36 cellular contexts compared by ENCODE assay signal in the genomic region with DNA sequence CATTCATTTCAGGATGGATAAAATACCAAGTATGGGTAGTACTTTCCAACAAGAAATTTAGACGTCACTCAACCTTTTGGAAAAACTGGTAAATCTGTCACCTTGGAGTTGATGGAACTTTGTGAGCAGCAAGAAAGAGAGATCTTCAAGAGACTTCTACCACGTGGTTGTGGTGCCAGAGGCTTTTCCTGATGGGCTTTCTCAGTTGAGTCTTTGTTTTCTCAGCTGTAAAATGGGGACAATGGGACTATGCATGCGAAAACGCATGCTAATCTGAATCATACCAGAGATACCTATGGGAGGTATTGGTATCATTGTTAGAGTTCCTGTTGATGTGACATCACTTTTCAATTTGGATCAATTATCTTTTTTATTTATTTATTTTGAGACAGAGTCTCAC. TPM values are rescaled to one million over a fixed set of nuclear protein-coding genes. Genes with fewer than 3 reads are reported as not detected.
"Had no signal": no experiment of that assay in that cellular context is flagged by ENCODE, and none has a peak within 500 bp of the region (broad histone marks: within the 10 kb centered on the region; RNA-seq: fewer than 3 reads in every experiment).

No MANE protein-coding gene starts in this region.

- H3K9me3 ChIP-seq: adrenal gland, ascending aorta, body of pancreas had no signal

- FAIRE-seq: astrocyte, bronchial epithelial cell had no signal

- ATAC-seq: activated naive CD4-positive, alpha-beta T cell treated with anti-CD3 and anti-CD28 coated beads, Interleukin-2, amount 50 U/mL, for 72 hours; activated naive CD8-positive, alpha-beta T cell treated with anti-CD3 and anti-CD28 coated beads, Interleukin-2, amount 50 U/mL, for 24 hours; activated T-cell treated with anti-CD3 and anti-CD28 coated beads, Interleukin-2, amount 50 U/mL, for 4 hours; activated T-cell treated with anti-CD3 and anti-CD28 coated beads, Interleukin-2, amount 50 U/mL, for 72 hours; activated T-helper 17 cell treated with anti-CD3 and anti-CD28 coated beads, Interleukin-2, amount 50 U/mL, for 72 hours; body of pancreas had no signal

- H3K4me3 ChIP-seq: adrenal gland, ascending aorta, body of pancreas, cardiac muscle cell had no signal

- H3K27ac ChIP-seq: adrenal gland, ascending aorta, body of pancreas, brain microvascular endothelial cell, cardiac muscle cell had no signal

- DNase-seq: activated effector memory CD4-positive, alpha-beta T cell treated with anti-CD3 and anti-CD28 coated beads, Interleukin-2, amount 50 U/mL, for 16 hours; activated effector memory CD4-positive, alpha-beta T cell treated with Interleukin-2 at 50 U/mL for 16 hours; activated gamma-delta T cell; activated gamma-delta T cell treated with Interleukin-2 at 50 U/mL for 16 hours; activated naive CD4-positive, alpha-beta T cell; activated naive CD4-positive, alpha-beta T cell treated with anti-CD3 and anti-CD28 coated beads for 36 hours; activated naive CD4-positive, alpha-beta T cell treated with anti-CD3 and anti-CD28 coated beads, Interleukin-2, amount 10 ng/mL, durations not matched to agents 7 days and 5 days; activated naive CD4-positive, alpha-beta T cell treated with anti-CD3 and anti-CD28 coated beads, Interleukin-2, amount 50 U/mL, for 16 hours; activated naive CD4-positive, alpha-beta T cell treated with Interleukin-2 at 50 U/mL for 16 hours; activated naive CD8-positive, alpha-beta T cell treated with anti-CD3 and anti-CD28 coated beads for 36 hours; activated naive CD8-positive, alpha-beta T cell treated with anti-CD3 and anti-CD28 coated beads, Interleukin-2, amount 10 ng/mL, durations not matched to agents 7 days and 5 days; activated naive CD8-positive, alpha-beta T cell treated with anti-CD3 and anti-CD28 coated beads, Interleukin-2, amount 50 U/mL, for 24 hours; activated T-cell treated with anti-CD3 and anti-CD28 coated beads, Interleukin-2, amount 50 U/mL, for 1 hour; activated T-cell treated with anti-CD3 and anti-CD28 coated beads, Interleukin-2, amount 50 U/mL, for 24 hours; activated T-cell treated with anti-CD3 and anti-CD28 coated beads, Interleukin-2, amount 50 U/mL, for 4 hours; activated T-cell treated with anti-CD3 and anti-CD28 coated beads, Interleukin-2, amount 50 U/mL, for 48 hours; activated T-cell treated with anti-CD3 and anti-CD28 coated beads, Interleukin-2, amount 50 U/mL, for 72 hours; adrenal gland; amniotic stem cell; amygdala; anterior cingulate cortex; aorta; body of pancreas; brain microvascular endothelial cell; caudate nucleus; central memory CD4-positive, alpha-beta T cell; cerebellar nuclear complex had no signal

- H3K27me3 ChIP-seq: adrenal gland, ascending aorta, body of pancreas, brain microvascular endothelial cell, cardiac muscle cell had no signal

- H3K36me3 ChIP-seq: adrenal gland, ascending aorta, brain microvascular endothelial cell, cardiac muscle cell had no signal

RNA-seq across cellular contexts. Expression of a gene that starts 59.9 kb away (rescaled TPM):
- total RNA-seq: activated naive CD4-positive, alpha-beta T cell treated with anti-CD3 and anti-CD28 coated beads for 36 hours; activated naive CD8-positive, alpha-beta T cell treated with anti-CD3 and anti-CD28 coated beads for 36 hours; activated naive CD8-positive, alpha-beta T cell treated with anti-CD3 and anti-CD28 coated beads, Interleukin-2, amount 10 ng/mL, durations not matched to agents 7 days and 5 days; activated T-cell treated with anti-CD3 and anti-CD28 coated beads, Interleukin-2, amount 50 U/mL, for 4 hours; activated T-cell treated with anti-CD3 and anti-CD28 coated beads, Interleukin-2, amount 50 U/mL, for 72 hours; activated T-helper 1 cell treated with anti-CD3 and anti-CD28 coated beads, Interleukin-12 subunit alpha, Interleukin-12 subunit beta, Interleukin-2, Interleukin-4 antibody, amounts not matched to agents 30 ng/mL and 10 ng/mL and 1 ng/mL, durations not matched to agents 14 hours and 24 hours and 36 hours; activated T-helper 2 cell treated with anti-CD3 and anti-CD28 coated beads, Interferon-gamma antibody, Interleukin-2, Interleukin-4, amounts not matched to agents 10 μg/mL and 5 μg/mL and 100 μg/mL, durations not matched to agents 14 hours and 24 hours and 36 hours; ascending aorta; body of pancreas; cardiac muscle cell; cardiac septum had no signal
- polyA plus RNA-seq: aorta had no signal
